In the genomic region with DNA sequence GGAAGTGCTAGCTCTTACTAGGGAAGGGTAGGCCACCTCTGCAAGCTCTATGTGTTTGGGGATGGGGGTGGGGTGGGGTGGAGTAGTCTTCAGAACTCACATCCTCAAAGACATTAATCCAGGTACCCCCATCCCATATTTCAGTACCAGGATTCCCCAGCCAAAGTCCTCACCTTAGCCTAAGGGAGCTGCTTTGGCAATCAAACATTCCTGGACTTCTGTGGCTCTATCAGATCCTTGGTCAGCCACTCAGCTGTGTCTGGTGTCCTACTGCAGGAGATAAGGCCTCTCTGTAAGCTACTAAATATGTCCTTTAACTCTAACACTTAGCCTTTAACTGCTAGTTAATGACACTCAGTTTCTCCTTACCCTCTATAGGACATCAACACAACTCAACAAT, we compare ENCODE assay signal across 2 cellular contexts.
TF ChIP-seq lines count a peak whose summit lies in the region.

No MANE protein-coding gene starts in this region.

TF ChIP-seq in K562, 482 proteins besides CTCF, POLR2A, EP300 and RAD21:
- TF ChIP-seq U2AF1 (optimal IDR thresholded peaks at IDR 0.05; ENCODE audit: low read depth, low read length) = no peak
- TF ChIP-seq, protein P1, sequence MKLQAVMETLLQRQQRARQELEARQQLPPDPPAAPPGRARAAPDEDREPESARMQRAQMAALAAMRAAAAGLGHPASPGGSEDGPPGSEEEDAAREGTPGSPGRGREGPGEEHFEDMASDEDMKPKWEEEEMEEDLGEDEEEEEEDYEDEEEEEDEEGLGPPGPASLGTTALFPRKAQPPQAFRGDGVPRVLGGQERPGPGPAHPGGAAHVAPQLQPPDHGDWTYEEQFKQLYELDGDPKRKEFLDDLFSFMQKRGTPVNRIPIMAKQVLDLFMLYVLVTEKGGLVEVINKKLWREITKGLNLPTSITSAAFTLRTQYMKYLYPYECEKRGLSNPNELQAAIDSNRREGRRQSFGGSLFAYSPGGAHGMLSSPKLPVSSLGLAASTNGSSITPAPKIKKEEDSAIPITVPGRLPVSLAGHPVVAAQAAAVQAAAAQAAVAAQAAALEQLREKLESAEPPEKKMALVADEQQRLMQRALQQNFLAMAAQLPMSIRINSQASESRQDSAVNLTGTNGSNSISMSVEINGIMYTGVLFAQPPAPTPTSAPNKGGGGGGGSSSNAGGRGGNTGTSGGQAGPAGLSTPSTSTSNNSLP (IDR thresholded peaks at IDR 0.05; ENCODE audit: borderline replicate concordance, low read depth, low read length) = no peak
- TF ChIP-seq ESRRB (CRISPR knock-in tag; IDR thresholded peaks at IDR 0.05; ENCODE audit: borderline replicate concordance) = no peak

TF ChIP-seq in GM23338, 12 proteins besides CTCF, POLR2A, EP300 and RAD21:
- TF ChIP-seq, protein P2, sequence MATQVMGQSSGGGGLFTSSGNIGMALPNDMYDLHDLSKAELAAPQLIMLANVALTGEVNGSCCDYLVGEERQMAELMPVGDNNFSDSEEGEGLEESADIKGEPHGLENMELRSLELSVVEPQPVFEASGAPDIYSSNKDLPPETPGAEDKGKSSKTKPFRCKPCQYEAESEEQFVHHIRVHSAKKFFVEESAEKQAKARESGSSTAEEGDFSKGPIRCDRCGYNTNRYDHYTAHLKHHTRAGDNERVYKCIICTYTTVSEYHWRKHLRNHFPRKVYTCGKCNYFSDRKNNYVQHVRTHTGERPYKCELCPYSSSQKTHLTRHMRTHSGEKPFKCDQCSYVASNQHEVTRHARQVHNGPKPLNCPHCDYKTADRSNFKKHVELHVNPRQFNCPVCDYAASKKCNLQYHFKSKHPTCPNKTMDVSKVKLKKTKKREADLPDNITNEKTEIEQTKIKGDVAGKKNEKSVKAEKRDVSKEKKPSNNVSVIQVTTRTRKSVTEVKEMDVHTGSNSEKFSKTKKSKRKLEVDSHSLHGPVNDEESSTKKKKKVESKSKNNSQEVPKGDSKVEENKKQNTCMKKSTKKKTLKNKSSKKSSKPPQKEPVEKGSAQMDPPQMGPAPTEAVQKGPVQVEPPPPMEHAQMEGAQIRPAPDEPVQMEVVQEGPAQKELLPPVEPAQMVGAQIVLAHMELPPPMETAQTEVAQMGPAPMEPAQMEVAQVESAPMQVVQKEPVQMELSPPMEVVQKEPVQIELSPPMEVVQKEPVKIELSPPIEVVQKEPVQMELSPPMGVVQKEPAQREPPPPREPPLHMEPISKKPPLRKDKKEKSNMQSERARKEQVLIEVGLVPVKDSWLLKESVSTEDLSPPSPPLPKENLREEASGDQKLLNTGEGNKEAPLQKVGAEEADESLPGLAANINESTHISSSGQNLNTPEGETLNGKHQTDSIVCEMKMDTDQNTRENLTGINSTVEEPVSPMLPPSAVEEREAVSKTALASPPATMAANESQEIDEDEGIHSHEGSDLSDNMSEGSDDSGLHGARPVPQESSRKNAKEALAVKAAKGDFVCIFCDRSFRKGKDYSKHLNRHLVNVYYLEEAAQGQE (IDR thresholded peaks at IDR 0.05; ENCODE audit: unreplicated experiment) = no peak
- no peak for TF ChIP-seq STAT1 (IDR thresholded peaks at IDR 0.05; ENCODE audit: unreplicated experiment)
- TF ChIP-seq, protein P3, sequence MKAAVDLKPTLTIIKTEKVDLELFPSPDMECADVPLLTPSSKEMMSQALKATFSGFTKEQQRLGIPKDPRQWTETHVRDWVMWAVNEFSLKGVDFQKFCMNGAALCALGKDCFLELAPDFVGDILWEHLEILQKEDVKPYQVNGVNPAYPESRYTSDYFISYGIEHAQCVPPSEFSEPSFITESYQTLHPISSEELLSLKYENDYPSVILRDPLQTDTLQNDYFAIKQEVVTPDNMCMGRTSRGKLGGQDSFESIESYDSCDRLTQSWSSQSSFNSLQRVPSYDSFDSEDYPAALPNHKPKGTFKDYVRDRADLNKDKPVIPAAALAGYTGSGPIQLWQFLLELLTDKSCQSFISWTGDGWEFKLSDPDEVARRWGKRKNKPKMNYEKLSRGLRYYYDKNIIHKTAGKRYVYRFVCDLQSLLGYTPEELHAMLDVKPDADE (IDR thresholded peaks at IDR 0.05) = no peak
TF ChIP-seq in GM23338: peak in this region for 0.
